ENCODE assay signal across 1 cellular context in the genomic region with DNA sequence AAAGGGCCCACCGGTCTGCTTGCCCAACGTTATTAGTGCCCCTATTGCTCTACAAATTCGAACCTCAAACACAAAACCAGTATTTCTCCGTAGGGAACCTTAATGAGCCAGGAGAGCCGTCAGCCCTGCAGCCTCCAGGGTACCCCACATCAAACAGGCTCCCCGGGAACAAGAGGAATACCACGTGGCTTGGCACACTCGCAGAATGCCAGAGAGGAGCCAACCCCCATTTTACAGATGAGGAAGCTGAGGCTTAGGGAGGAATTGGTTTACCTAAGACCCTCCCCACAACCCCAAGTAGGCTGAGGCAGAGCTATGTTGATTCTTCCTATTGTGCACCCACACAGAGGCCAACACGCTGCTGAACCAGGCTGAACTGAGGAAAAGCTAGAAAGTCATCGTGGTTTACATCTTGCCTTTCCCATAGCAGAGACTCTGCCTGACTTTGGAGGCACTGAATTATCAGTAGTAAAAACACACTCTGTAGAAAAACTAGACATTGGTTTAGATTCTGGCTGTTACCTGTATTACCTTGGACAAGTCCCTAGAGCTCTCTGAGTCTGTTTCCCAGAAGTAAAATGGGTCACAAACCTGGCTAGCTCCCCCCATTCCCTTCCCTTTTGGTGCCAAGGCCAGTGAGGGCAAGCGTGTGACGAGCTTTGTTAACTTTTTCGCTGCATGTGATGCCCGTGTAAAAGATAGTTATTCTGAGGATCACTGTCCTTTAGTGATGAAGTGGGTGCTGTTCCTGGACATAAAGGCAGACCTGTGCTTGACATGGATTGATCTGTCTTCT.
TF ChIP-seq lines count a peak whose summit lies in the region.

No MANE protein-coding gene starts in this region.

TF ChIP-seq in endothelial cell of umbilical vein, 7 proteins besides CTCF, POLR2A, EP300 and RAD21 (continued from another document):
- TF ChIP-seq EZH2 (IDR thresholded peaks at IDR 0.05; ENCODE audit: borderline replicate concordance, low read depth, low read length, severe bottlenecking) (no peak), FOS (IDR thresholded peaks at IDR 0.05; ENCODE audit: borderline replicate concordance, insufficient read depth, low read length) (no peak), JUN (IDR thresholded peaks at IDR 0.05; ENCODE audit: borderline replicate concordance, insufficient read depth, insufficient read length, low read depth) (no peak), GATA2 (IDR thresholded peaks at IDR 0.05; ENCODE audit: insufficient read depth, insufficient read length, low read depth, low read length) (no peak)
- TF ChIP-seq, protein P1, sequence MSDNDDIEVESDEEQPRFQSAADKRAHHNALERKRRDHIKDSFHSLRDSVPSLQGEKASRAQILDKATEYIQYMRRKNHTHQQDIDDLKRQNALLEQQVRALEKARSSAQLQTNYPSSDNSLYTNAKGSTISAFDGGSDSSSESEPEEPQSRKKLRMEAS (IDR thresholded peaks at IDR 0.05; ENCODE audit: insufficient read depth, insufficient read length): no peak
